In genomic region chr17:27456681-27457404, GRCh38 we compare ENCODE assay signal across 8 cellular contexts. TPM values are rescaled to one million over a fixed set of nuclear protein-coding genes. Genes with fewer than 3 reads are reported as not detected.
A peak's percentile ranks its signal among the peaks of the same experiment; 100 is the strongest.
DNase-seq lines count a peak whose midpoint lies in the region; ATAC-seq and TF ChIP-seq lines count a peak whose summit lies in the region.

No MANE protein-coding gene starts in this region.

- peaks cover 7% of the 10 kb centered on the region; the same call in 1 of the 2 replicates for H3F3A ChIP-seq in GM23248 (ENCODE audit: insufficient read depth)

- H3K4me3 ChIP-seq in A673 (ENCODE audit: low read depth, low read length, poor library complexity, severe bottlenecking) (peak overlapping the region; percentile 91), GM23248 (peak overlapping the region; percentile 77), right cardiac atrium (ENCODE audit: low read length) (peak overlapping the region; percentile 92), skeletal muscle tissue (ENCODE audit: low read length in 3 of 3) (peak overlapping the region; percentile 68 to 72 (median 70))

- CTCF ChIA-PET in A673 (lab: Charles Lee): interaction anchor here (0.7 to 1.3 kb wide), 3 partner anchors 121 to 250 kb away, joined by 3 to 13 read pairs (median 5); no protein-coding TSS in a partner anchor

- peak overlapping the region; percentile 64 for H3K27ac ChIP-seq in A673 (ENCODE audit: low read depth, low read length, poor library complexity, severe bottlenecking)
- no peak overlapping the region for H3K27ac ChIP-seq in GM23248
- no peak overlapping the region for H3K27ac ChIP-seq in right cardiac atrium (ENCODE audit: low read length)
- no peak overlapping the region for H3K27ac ChIP-seq in skeletal muscle tissue (ENCODE audit: low read depth, low read length)

- peaks cover 59% of the 10 kb centered on the region for H3K4me1 Mint-ChIP-seq in activated T-helper 1 cell treated with anti-CD3 and anti-CD28 coated beads, Interleukin-12 subunit alpha, Interleukin-12 subunit beta, Interleukin-2, Interleukin-4 antibody, amounts not matched to agents 30 ng/mL and 10 ng/mL and 1 ng/mL, durations not matched to agents 14 hours and 24 hours and 36 hours (ENCODE audit: low read depth)

- H3K9me3 ChIP-seq in A673 (ENCODE audit: low read depth, low read length, poor library complexity, severe bottlenecking) (no peaks in the 10 kb centered on the region), GM23248 (ENCODE audit: low read depth) (no peaks in the 10 kb centered on the region), right cardiac atrium (ENCODE audit: control insufficient read depth, low read length) (no peaks in the 10 kb centered on the region), skeletal muscle tissue (ENCODE audit: control insufficient read depth in 3 of 3, low read length in 3 of 3) (no peaks in the 10 kb centered on the region)

- H3K9me3 Mint-ChIP-seq in activated T-helper 1 cell treated with anti-CD3 and anti-CD28 coated beads, Interleukin-12 subunit alpha, Interleukin-12 subunit beta, Interleukin-2, Interleukin-4 antibody, amounts not matched to agents 30 ng/mL and 10 ng/mL and 1 ng/mL, durations not matched to agents 14 hours and 24 hours and 36 hours: no peaks in the 10 kb centered on the region

- H4K20me1 ChIP-seq in GM23248 (ENCODE audit: insufficient read depth): no peaks in the 10 kb centered on the region

- peaks cover 7% of the 10 kb centered on the region; the same call in 1 of the 2 replicates for H3K79me2 ChIP-seq in GM23248 (ENCODE audit: insufficient read depth)

- ATAC-seq in right cardiac atrium (peak in 1 of 2 donors; percentile 23), HG02870 (IDR thresholded peaks at IDR 0.05; ENCODE audit: unreplicated experiment) (no peak), GM21360 (IDR thresholded peaks at IDR 0.05; ENCODE audit: unreplicated experiment) (no peak)

- peak overlapping the region; percentile 75 for H3K4me2 ChIP-seq in GM23248 (ENCODE audit: unreplicated experiment)

- no peaks in the 10 kb centered on the region for H3K27me3 ChIP-seq in A673 (replicated peaks; ENCODE audit: insufficient read depth, low read depth, low read length, poor library complexity)
- peaks cover 8% of the 10 kb centered on the region; the same call in 1 of the 2 replicates for H3K27me3 ChIP-seq in GM23248 (replicated peaks; ENCODE audit: insufficient read depth)
- H3K27me3 ChIP-seq in right cardiac atrium (ENCODE audit: control insufficient read depth, insufficient read depth): no peaks in the 10 kb centered on the region
- H3K27me3 ChIP-seq in skeletal muscle tissue (ENCODE audit: control insufficient read depth in 3 of 3, insufficient read depth in 3 of 3, low read length in 3 of 3): no peaks in the 10 kb centered on the region

- no peaks in the 10 kb centered on the region for H3K9me2 ChIP-seq in GM23248 (ENCODE audit: insufficient read depth)

- in situ Hi-C loops in GM23248 (cut with MboI): loop anchor here (10.0 kb wide), 1 partner anchor 58 kb away; no protein-coding TSS in a partner anchor

- intact Hi-C loops in A673 (cut with micrococcal nuclease; ENCODE audit: unreplicated experiment) (loop anchor here (1.0 to 5.0 kb wide), 4 partner anchors 70 to 220 kb away; no protein-coding TSS in a partner anchor), right cardiac atrium (cut with DNase I) (loop anchor here (5.0 to 10.0 kb wide), 4 partner anchors 102 to 212 kb away; no protein-coding TSS in a partner anchor)
- intact Hi-C loops in activated T-helper 1 cell treated with anti-CD3 and anti-CD28 coated beads, Interleukin-12 subunit alpha, Interleukin-12 subunit beta, Interleukin-2, Interleukin-4 antibody, amounts not matched to agents 30 ng/mL and 10 ng/mL and 1 ng/mL, durations not matched to agents 14 hours and 24 hours and 36 hours (cut with micrococcal nuclease): loop anchor here (1.0 to 5.0 kb wide), 10 partner anchors 9 to 585 kb away; partner anchors contain the start of gene NLK

- H3K4me3 Mint-ChIP-seq in activated T-helper 1 cell treated with anti-CD3 and anti-CD28 coated beads, Interleukin-12 subunit alpha, Interleukin-12 subunit beta, Interleukin-2, Interleukin-4 antibody, amounts not matched to agents 30 ng/mL and 10 ng/mL and 1 ng/mL, durations not matched to agents 14 hours and 24 hours and 36 hours: peak overlapping the region; percentile 99

- TF ChIP-seq CTCF in A673 (conservative IDR thresholded peaks at IDR 0.05; ENCODE audit: low read depth, low read length): no peak

- peak overlapping the region; percentile 88 for H2AFZ ChIP-seq in GM23248

- DNase-seq in A673 (ENCODE audit: low spot score) (no peak), GM23248 (peak; percentile 38), right cardiac atrium (peak in 2 of 3 donors; percentile 31 to 82), HuH-7 (ENCODE audit: low spot score) (no peak)
- peak; percentile 8 for DNase-seq in activated T-helper 1 cell treated with anti-CD3 and anti-CD28 coated beads, Interleukin-12 subunit alpha, Interleukin-12 subunit beta, Interleukin-2, Interleukin-4 antibody, amounts not matched to agents 30 ng/mL and 10 ng/mL and 1 ng/mL, durations not matched to agents 14 hours and 24 hours and 36 hours (ENCODE audit: low spot score)

- H3K27me3 Mint-ChIP-seq in activated T-helper 1 cell treated with anti-CD3 and anti-CD28 coated beads, Interleukin-12 subunit alpha, Interleukin-12 subunit beta, Interleukin-2, Interleukin-4 antibody, amounts not matched to agents 30 ng/mL and 10 ng/mL and 1 ng/mL, durations not matched to agents 14 hours and 24 hours and 36 hours (ENCODE audit: insufficient read depth): peaks cover 3% of the 10 kb centered on the region

- BruUV-seq in A673 (replicated peaks; lab: Mats Ljungman, UMichigan): no TSS peak

- H3K4me1 ChIP-seq in A673 (ENCODE audit: insufficient read depth, low read length, poor library complexity, severe bottlenecking) (peaks cover 19% of the 10 kb centered on the region), GM23248 (ENCODE audit: insufficient read depth) (peaks cover 13% of the 10 kb centered on the region), right cardiac atrium (ENCODE audit: control insufficient read depth, insufficient read depth, low read length) (peaks cover 5% of the 10 kb centered on the region), skeletal muscle tissue (ENCODE audit: control insufficient read depth in 3 of 3, insufficient read depth in 3 of 3, low read length in 3 of 3) (peaks cover 10 to 22% (median 19%) of the 10 kb centered on the region in 3 donors)

- H3K36me3 Mint-ChIP-seq in activated T-helper 1 cell treated with anti-CD3 and anti-CD28 coated beads, Interleukin-12 subunit alpha, Interleukin-12 subunit beta, Interleukin-2, Interleukin-4 antibody, amounts not matched to agents 30 ng/mL and 10 ng/mL and 1 ng/mL, durations not matched to agents 14 hours and 24 hours and 36 hours (ENCODE audit: low read depth): peaks cover 13% of the 10 kb centered on the region

- 2 to 3% methylated on average over 25 to 48 of the region's 58 CpGs for WGBS in GM23248 (ENCODE audit: low coverage in 1 of 2, low lambda C conversion rate in 2 of 2, missing lambda C conversion rate in 2 of 2), 2 experiments
- 2% methylated on average over 58 of the region's 58 CpGs for WGBS in right cardiac atrium

- H3K27ac Mint-ChIP-seq in activated T-helper 1 cell treated with anti-CD3 and anti-CD28 coated beads, Interleukin-12 subunit alpha, Interleukin-12 subunit beta, Interleukin-2, Interleukin-4 antibody, amounts not matched to agents 30 ng/mL and 10 ng/mL and 1 ng/mL, durations not matched to agents 14 hours and 24 hours and 36 hours: peak overlapping the region; percentile 94

- H3K9ac ChIP-seq in GM23248 (peak overlapping the region; percentile 74), skeletal muscle tissue (ENCODE audit: low read depth in 1 of 3, low read length in 3 of 3) (peak overlapping the region; percentile 57 to 74 (median 66))

- no peaks in the 10 kb centered on the region for H3K36me3 ChIP-seq in A673 (ENCODE audit: insufficient read depth, low read length, poor library complexity, severe bottlenecking)
- no peaks in the 10 kb centered on the region for H3K36me3 ChIP-seq in GM23248 (ENCODE audit: low read depth)
- H3K36me3 ChIP-seq in skeletal muscle tissue (ENCODE audit: control insufficient read depth in 3 of 3, insufficient read depth in 3 of 3, low read length in 3 of 3): no peaks in the 10 kb centered on the region

- POLR2A ChIA-PET in A673 (lab: Charles Lee; ENCODE audit: low non-redundant PET): no interaction called here

RNA-seq across cellular contexts. Expression of gene KSR1, which starts 0.6 kb away (rescaled TPM):
- total RNA-seq in A673 (2021): 41.7 and 47.8 TPM in 2 replicates
- total RNA-seq in GM23248 (2014; rRNA removed; shearing (Covaris generic)): 2.5 and 9.6 TPM in 2 replicates
- 0.98 and 1.3 TPM in 2 replicates for polyA plus RNA-seq in GM23248 (2016; fragmentation: Nextera tagmentation; extraction: Ambion mirVana)
- total RNA-seq in activated T-helper 1 cell treated with anti-CD3 and anti-CD28 coated beads, Interleukin-12 subunit alpha, Interleukin-12 subunit beta, Interleukin-2, Interleukin-4 antibody, amounts not matched to agents 30 ng/mL and 10 ng/mL and 1 ng/mL, durations not matched to agents 14 hours and 24 hours and 36 hours: 119 and 122 TPM in 2 replicates
- total RNA-seq in right cardiac atrium: 10 to 100 TPM; 13.1 to 22.7 (median 14.1) TPM
- 8.7 TPM for polyA plus RNA-seq in right cardiac atrium
- total RNA-seq in skeletal muscle tissue: 25.6 TPM

Comparison
In these comparisons a context has a peak if more than half of its experiments do, and no peak if none do; other contexts are left out.
1. DNase-seq: peak in GM23248 (single experiment), activated T-helper 1 cell treated with anti-CD3 and anti-CD28 coated beads, Interleukin-12 subunit alpha, Interleukin-12 subunit beta, Interleukin-2, Interleukin-4 antibody, amounts not matched to agents 30 ng/mL and 10 ng/mL and 1 ng/mL, durations not matched to agents 14 hours and 24 hours and 36 hours (single experiment) and right cardiac atrium (2 of 3); none in A673 (single experiment) and HuH-7 (single experiment).
2. Peak in every context shown above with its lines, with median percentiles within 50 percentile points of each other: H3K4me3 ChIP-seq.